ENCODE assay signal across 1 cellular context in genomic region chr3:14261229-14261628, GRCh38.
TF ChIP-seq lines count a peak whose summit lies in the region.

No MANE protein-coding gene starts in this region.

TF ChIP-seq in K562, 482 proteins besides CTCF, POLR2A, EP300 and RAD21 (continued from another document and continues in another):
- TF ChIP-seq PHF8 (IDR thresholded peaks at IDR 0.05; ENCODE audit: borderline replicate concordance, low read length) (no peak), DMBX1 (CRISPR knock-in tag; IDR thresholded peaks at IDR 0.05; ENCODE audit: borderline replicate concordance) (no peak), ZNF184 (CRISPR knock-in tag; IDR thresholded peaks at IDR 0.05) (no peak), BCLAF1 (IDR thresholded peaks at IDR 0.05; ENCODE audit: borderline replicate concordance in 1 of 2, control insufficient read depth in 1 of 2, low read depth in 2 of 2, low read length in 1 of 2) (no peak), PTBP1 (IDR thresholded peaks at IDR 0.05; ENCODE audit: low read depth, low read length) (0 out of 2 replicates have a peak, but pooled peaks have one; percentile 64), ZNF282 (CRISPR knock-in tag; IDR thresholded peaks at IDR 0.05) (no peak), SRF (CRISPR knock-in tag; IDR thresholded peaks at IDR 0.05) (no peak), GATAD2A (IDR thresholded peaks at IDR 0.05) (no peak), ETV1 (tag; conservative IDR thresholded peaks at IDR 0.05; ENCODE audit: low read depth) (no peak), SMARCE1 (IDR thresholded peaks at IDR 0.05) (0 out of 2 replicates have a peak, but pooled peaks have one; percentile 13), ZBTB17 (CRISPR knock-in tag; IDR thresholded peaks at IDR 0.05) (no peak), TARDBP (IDR thresholded peaks at IDR 0.05) (peak; percentile 66; the same call in 1 of the 2 replicates), MITF (IDR thresholded peaks at IDR 0.05) (no peak), BRD4 (IDR thresholded peaks at IDR 0.05) (0 out of 2 replicates have a peak, but pooled peaks have one; percentile 58), ZNF24 (IDR thresholded peaks at IDR 0.05) (peak; percentile 61; the same call in 1 of the 2 replicates), JUN (IDR thresholded peaks at IDR 0.05; ENCODE audit: borderline replicate concordance, low read depth, low read length) (peak; percentile 48; the same call in 1 of the 2 replicates), JUN (CRISPR knock-in tag; IDR thresholded peaks at IDR 0.05; ENCODE audit: borderline replicate concordance) (no peak), SMAD1 (IDR thresholded peaks at IDR 0.05; ENCODE audit: low read depth, low read length, partially characterized antibody) (no peak), CREB5 (CRISPR knock-in tag; IDR thresholded peaks at IDR 0.05) (no peak), MAZ (CRISPR knock-in tag; conservative IDR thresholded peaks at IDR 0.05 in 1 of 2, IDR thresholded peaks at IDR 0.05 in 1 of 2) (peak in 1 of 2 experiments; percentile 48; a peak in 1 of 4 replicates), TBL1XR1 (IDR thresholded peaks at IDR 0.05; ENCODE audit: low read length in 2 of 2) (peak in 1 of 2 experiments; percentile 62; a peak in 1 of 4 replicates), SRSF1 (IDR thresholded peaks at IDR 0.05; ENCODE audit: low read depth, low read length) (no peak), ZNF444 (CRISPR knock-in tag; IDR thresholded peaks at IDR 0.05) (no peak), PRDM10 (IDR thresholded peaks at IDR 0.05; ENCODE audit: partially characterized antibody) (no peak), PRMT5 (CRISPR knock-in tag; IDR thresholded peaks at IDR 0.05) (no peak), MYC (IDR thresholded peaks at IDR 0.05; ENCODE audit: low read depth, low read length) (peak; percentile 61), MYC (CRISPR knock-in tag; IDR thresholded peaks at IDR 0.05; ENCODE audit: borderline replicate concordance, low read depth) (no peak), HNRNPK (IDR thresholded peaks at IDR 0.05; ENCODE audit: low read depth, low read length, poor library complexity, severe bottlenecking) (no peak), ZNF764 (CRISPR knock-in tag; IDR thresholded peaks at IDR 0.05; ENCODE audit: low read depth) (no peak), FOXP4 (CRISPR knock-in tag; IDR thresholded peaks at IDR 0.05; ENCODE audit: borderline replicate concordance) (no peak), SLC30A9 (CRISPR knock-in tag; IDR thresholded peaks at IDR 0.05) (no peak), HDGF (IDR thresholded peaks at IDR 0.05) (peak; percentile 70; the same call in 1 of the 2 replicates), CTBP1 (IDR thresholded peaks at IDR 0.05; ENCODE audit: borderline replicate concordance) (peak; percentile 64; the same call in 1 of the 2 replicates), E2F6 (IDR thresholded peaks at IDR 0.05; ENCODE audit: borderline replicate concordance in 1 of 2, extremely low read depth in 1 of 2, insufficient read depth in 1 of 2, insufficient read length in 1 of 2, low read depth in 1 of 2, low read length in 1 of 2, poor library complexity in 1 of 2, severe bottlenecking in 1 of 2) (no peak), RB1 (IDR thresholded peaks at IDR 0.05; ENCODE audit: low read depth) (peak; percentile 55), ESRRA (IDR thresholded peaks at IDR 0.05; ENCODE audit: borderline replicate concordance, low read depth) (peak; percentile 89), ETS1 (conservative IDR thresholded peaks at IDR 0.05; ENCODE audit: control insufficient read depth, low read depth, low read length) (no peak), RFX7 (CRISPR knock-in tag; IDR thresholded peaks at IDR 0.05) (no peak), THRB (CRISPR knock-in tag; conservative IDR thresholded peaks at IDR 0.05) (no peak), ARID1B (IDR thresholded peaks at IDR 0.05) (peak; percentile 25; the same call in 1 of the 2 replicates), KAT7 (CRISPR knock-in tag; IDR thresholded peaks at IDR 0.05; ENCODE audit: borderline replicate concordance) (no peak), NCOA2 (IDR thresholded peaks at IDR 0.05; ENCODE audit: partially characterized antibody in 2 of 2) (no peak), ZMIZ1 (IDR thresholded peaks at IDR 0.05; ENCODE audit: low read depth in 2 of 2, low read length in 2 of 2) (peak in 1 of 2 experiments; percentile 26; a peak in 1 of 4 replicates), CBX5 (IDR thresholded peaks at IDR 0.05; ENCODE audit: borderline replicate concordance, low read depth) (no peak), ZFPM2 (CRISPR knock-in tag; IDR thresholded peaks at IDR 0.05) (0 out of 2 replicates have a peak, but pooled peaks have one; percentile 25), SP1 (CRISPR knock-in tag; IDR thresholded peaks at IDR 0.05) (0 out of 2 replicates have a peak, but pooled peaks have one; percentile 35)
